In the genomic region with DNA sequence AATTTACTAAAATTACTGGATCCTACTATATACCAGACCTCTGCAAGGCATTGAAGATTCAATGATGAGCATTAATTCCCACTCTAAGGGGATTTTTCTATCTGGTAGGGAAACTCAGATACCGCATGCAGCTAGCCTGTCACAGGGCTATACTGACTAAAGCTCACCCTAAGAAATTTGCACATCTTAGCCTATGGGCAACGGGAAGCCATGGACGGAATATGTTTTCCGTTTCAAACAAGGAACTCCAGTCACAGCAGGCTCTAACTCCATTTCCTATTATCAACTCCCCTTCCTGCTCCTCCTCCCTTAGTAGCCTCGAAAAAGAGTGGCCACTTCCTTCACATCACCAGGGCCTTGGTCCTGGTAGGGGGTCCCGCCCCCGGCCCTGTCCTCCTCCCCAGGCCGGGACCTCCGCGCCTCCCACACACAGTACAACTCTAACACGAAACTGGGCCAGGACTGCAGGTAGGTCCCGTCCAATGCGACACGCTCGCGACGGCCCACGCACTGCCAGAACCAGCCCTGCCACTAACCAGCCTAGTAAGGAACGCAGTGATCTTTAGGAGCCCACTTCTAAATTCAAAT, we compare ENCODE assay signal across 1 cellular context.
TF ChIP-seq lines count a peak whose summit lies in the region.

No MANE protein-coding gene starts in this region.

TF ChIP-seq in HepG2, 621 proteins besides CTCF, POLR2A, EP300 and RAD21 (continued from another document and continues in another):
- no peak for TF ChIP-seq CENPBD1 (CRISPR knock-in tag; IDR thresholded peaks at IDR 0.05; ENCODE audit: borderline replicate concordance, low read depth)
- peak; percentile 64; the same call in 1 of the 2 replicates for TF ChIP-seq ZBTB38 (CRISPR knock-in tag; IDR thresholded peaks at IDR 0.05)
- TF ChIP-seq ZNF574 (CRISPR knock-in tag; IDR thresholded peaks at IDR 0.05): no peak
- TF ChIP-seq ZNF205 (CRISPR knock-in tag; IDR thresholded peaks at IDR 0.05): no peak; the same call in 1 of the 2 replicates
- TF ChIP-seq, protein P1, sequence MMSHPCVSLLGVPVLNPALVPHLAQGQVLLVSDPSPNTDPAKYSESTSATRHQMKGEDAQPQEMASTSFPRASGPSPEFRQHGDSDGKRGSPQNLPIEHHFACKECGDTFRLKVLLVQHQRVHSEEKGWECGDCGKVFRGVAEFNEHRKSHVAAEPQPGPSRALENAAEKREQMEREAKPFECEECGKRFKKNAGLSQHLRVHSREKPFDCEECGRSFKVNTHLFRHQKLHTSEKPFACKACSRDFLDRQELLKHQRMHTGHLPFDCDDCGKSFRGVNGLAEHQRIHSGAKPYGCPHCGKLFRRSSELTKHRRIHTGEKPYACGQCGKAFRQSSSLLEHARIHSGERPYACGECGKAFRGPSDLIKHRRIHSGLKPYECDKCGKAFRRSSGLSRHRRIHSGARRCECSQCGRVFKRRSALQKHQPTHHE (CRISPR knock-in tag; IDR thresholded peaks at IDR 0.05; ENCODE audit: borderline replicate concordance): 0 out of 2 replicates have a peak, but pooled peaks have one; percentile 20
- no peak for TF ChIP-seq TP53 (CRISPR knock-in tag; conservative IDR thresholded peaks at IDR 0.05)
- TF ChIP-seq ZNF549 (CRISPR knock-in tag; IDR thresholded peaks at IDR 0.05): no peak
- TF ChIP-seq ZBTB2 (CRISPR knock-in tag; IDR thresholded peaks at IDR 0.05; ENCODE audit: low read depth): no peak
- TF ChIP-seq SP2 (CRISPR knock-in tag; IDR thresholded peaks at IDR 0.05): no peak
- TF ChIP-seq, protein P2, sequence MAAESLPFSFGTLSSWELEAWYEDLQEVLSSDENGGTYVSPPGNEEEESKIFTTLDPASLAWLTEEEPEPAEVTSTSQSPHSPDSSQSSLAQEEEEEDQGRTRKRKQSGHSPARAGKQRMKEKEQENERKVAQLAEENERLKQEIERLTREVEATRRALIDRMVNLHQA (CRISPR knock-in tag; IDR thresholded peaks at IDR 0.05): no peak
- TF ChIP-seq, protein P3, sequence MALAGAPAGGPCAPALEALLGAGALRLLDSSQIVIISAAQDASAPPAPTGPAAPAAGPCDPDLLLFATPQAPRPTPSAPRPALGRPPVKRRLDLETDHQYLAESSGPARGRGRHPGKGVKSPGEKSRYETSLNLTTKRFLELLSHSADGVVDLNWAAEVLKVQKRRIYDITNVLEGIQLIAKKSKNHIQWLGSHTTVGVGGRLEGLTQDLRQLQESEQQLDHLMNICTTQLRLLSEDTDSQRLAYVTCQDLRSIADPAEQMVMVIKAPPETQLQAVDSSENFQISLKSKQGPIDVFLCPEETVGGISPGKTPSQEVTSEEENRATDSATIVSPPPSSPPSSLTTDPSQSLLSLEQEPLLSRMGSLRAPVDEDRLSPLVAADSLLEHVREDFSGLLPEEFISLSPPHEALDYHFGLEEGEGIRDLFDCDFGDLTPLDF (CRISPR knock-in tag; IDR thresholded peaks at IDR 0.05): no peak
- TF ChIP-seq, protein P4, sequence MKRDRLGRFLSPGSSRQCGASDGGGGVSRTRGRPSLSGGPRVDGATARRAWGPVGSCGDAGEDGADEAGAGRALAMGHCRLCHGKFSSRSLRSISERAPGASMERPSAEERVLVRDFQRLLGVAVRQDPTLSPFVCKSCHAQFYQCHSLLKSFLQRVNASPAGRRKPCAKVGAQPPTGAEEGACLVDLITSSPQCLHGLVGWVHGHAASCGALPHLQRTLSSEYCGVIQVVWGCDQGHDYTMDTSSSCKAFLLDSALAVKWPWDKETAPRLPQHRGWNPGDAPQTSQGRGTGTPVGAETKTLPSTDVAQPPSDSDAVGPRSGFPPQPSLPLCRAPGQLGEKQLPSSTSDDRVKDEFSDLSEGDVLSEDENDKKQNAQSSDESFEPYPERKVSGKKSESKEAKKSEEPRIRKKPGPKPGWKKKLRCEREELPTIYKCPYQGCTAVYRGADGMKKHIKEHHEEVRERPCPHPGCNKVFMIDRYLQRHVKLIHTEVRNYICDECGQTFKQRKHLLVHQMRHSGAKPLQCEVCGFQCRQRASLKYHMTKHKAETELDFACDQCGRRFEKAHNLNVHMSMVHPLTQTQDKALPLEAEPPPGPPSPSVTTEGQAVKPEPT (CRISPR knock-in tag; IDR thresholded peaks at IDR 0.05; ENCODE audit: low read depth): 0 out of 2 replicates have a peak, but pooled peaks have one; percentile 6
- TF ChIP-seq, protein P5, sequence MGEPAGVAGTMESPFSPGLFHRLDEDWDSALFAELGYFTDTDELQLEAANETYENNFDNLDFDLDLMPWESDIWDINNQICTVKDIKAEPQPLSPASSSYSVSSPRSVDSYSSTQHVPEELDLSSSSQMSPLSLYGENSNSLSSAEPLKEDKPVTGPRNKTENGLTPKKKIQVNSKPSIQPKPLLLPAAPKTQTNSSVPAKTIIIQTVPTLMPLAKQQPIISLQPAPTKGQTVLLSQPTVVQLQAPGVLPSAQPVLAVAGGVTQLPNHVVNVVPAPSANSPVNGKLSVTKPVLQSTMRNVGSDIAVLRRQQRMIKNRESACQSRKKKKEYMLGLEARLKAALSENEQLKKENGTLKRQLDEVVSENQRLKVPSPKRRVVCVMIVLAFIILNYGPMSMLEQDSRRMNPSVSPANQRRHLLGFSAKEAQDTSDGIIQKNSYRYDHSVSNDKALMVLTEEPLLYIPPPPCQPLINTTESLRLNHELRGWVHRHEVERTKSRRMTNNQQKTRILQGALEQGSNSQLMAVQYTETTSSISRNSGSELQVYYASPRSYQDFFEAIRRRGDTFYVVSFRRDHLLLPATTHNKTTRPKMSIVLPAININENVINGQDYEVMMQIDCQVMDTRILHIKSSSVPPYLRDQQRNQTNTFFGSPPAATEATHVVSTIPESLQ (CRISPR knock-in tag; conservative IDR thresholded peaks at IDR 0.05): no peak
- peak; percentile 39; the same call in 1 of the 2 replicates for TF ChIP-seq ZNF362 (CRISPR knock-in tag; IDR thresholded peaks at IDR 0.05; ENCODE audit: borderline replicate concordance)
- TF ChIP-seq ZFP36L1 (CRISPR knock-in tag; IDR thresholded peaks at IDR 0.05): no peak; the same call in 1 of the 2 replicates
- TF ChIP-seq ZNF317 (CRISPR knock-in tag; IDR thresholded peaks at IDR 0.05): no peak
- no peak for TF ChIP-seq RFXAP (CRISPR knock-in tag; IDR thresholded peaks at IDR 0.05; ENCODE audit: borderline replicate concordance)
- 0 out of 2 replicates have a peak, but pooled peaks have one; percentile 13 for TF ChIP-seq ZSCAN29 (CRISPR knock-in tag; conservative IDR thresholded peaks at IDR 0.05)
- TF ChIP-seq IKZF5 (CRISPR knock-in tag; IDR thresholded peaks at IDR 0.05): no peak
- no peak for TF ChIP-seq U2AF1 (optimal IDR thresholded peaks at IDR 0.05; ENCODE audit: low read depth, low read length)
- TF ChIP-seq PRMT3 (CRISPR knock-in tag; IDR thresholded peaks at IDR 0.05; ENCODE audit: borderline replicate concordance, low read depth): no peak
- no peak for TF ChIP-seq PHF5A (CRISPR knock-in tag; IDR thresholded peaks at IDR 0.05; ENCODE audit: low read depth, unreplicated experiment)
- TF ChIP-seq ZNF761 (CRISPR knock-in tag; conservative IDR thresholded peaks at IDR 0.05): 0 out of 2 replicates have a peak, but pooled peaks have one; percentile 18
- TF ChIP-seq MAFF (IDR thresholded peaks at IDR 0.05; ENCODE audit: low read depth, low read length): no peak
- TF ChIP-seq ZSCAN20 (CRISPR knock-in tag; IDR thresholded peaks at IDR 0.05; ENCODE audit: borderline replicate concordance): no peak
- TF ChIP-seq NCOA2 (CRISPR knock-in tag; IDR thresholded peaks at IDR 0.05): no peak
- TF ChIP-seq ZNF10 (CRISPR knock-in tag; IDR thresholded peaks at IDR 0.05; ENCODE audit: borderline replicate concordance, low read depth): no peak
- no peak for TF ChIP-seq ZSCAN25 (CRISPR knock-in tag; IDR thresholded peaks at IDR 0.05)
- no peak for TF ChIP-seq ZNF737 (CRISPR knock-in tag; IDR thresholded peaks at IDR 0.05; ENCODE audit: borderline replicate concordance)
- TF ChIP-seq ATF7 (IDR thresholded peaks at IDR 0.05): no peak
- TF ChIP-seq ATF7 (CRISPR knock-in tag; IDR thresholded peaks at IDR 0.05): 0 out of 2 replicates have a peak, but pooled peaks have one; percentile 34
- TF ChIP-seq KAT7 (CRISPR knock-in tag; IDR thresholded peaks at IDR 0.05; ENCODE audit: borderline replicate concordance): no peak
- no peak for TF ChIP-seq KDM3A (CRISPR knock-in tag; IDR thresholded peaks at IDR 0.05; ENCODE audit: low read depth)
- peak; percentile 28; the same call in 1 of the 2 replicates for TF ChIP-seq ZNF768 (CRISPR knock-in tag; IDR thresholded peaks at IDR 0.05)
- TF ChIP-seq, protein P6, sequence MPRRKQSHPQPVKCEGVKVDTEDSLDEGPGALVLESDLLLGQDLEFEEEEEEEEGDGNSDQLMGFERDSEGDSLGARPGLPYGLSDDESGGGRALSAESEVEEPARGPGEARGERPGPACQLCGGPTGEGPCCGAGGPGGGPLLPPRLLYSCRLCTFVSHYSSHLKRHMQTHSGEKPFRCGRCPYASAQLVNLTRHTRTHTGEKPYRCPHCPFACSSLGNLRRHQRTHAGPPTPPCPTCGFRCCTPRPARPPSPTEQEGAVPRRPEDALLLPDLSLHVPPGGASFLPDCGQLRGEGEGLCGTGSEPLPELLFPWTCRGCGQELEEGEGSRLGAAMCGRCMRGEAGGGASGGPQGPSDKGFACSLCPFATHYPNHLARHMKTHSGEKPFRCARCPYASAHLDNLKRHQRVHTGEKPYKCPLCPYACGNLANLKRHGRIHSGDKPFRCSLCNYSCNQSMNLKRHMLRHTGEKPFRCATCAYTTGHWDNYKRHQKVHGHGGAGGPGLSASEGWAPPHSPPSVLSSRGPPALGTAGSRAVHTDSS (CRISPR knock-in tag; conservative IDR thresholded peaks at IDR 0.05): no peak
- no peak for TF ChIP-seq ZBTB34 (CRISPR knock-in tag; IDR thresholded peaks at IDR 0.05)
- no peak for TF ChIP-seq ZSCAN30 (CRISPR knock-in tag; IDR thresholded peaks at IDR 0.05)
- peak; percentile 84; the same call in 1 of the 2 replicates for TF ChIP-seq ZNF572 (CRISPR knock-in tag; IDR thresholded peaks at IDR 0.05)
